ENCODE assay signal across 11 cellular contexts in genomic region chr2:1728821-1729220, GRCh38. TPM values are rescaled to one million over a fixed set of nuclear protein-coding genes. Genes with fewer than 3 reads are reported as not detected.
DNase-seq lines count a peak whose midpoint lies in the region; ATAC-seq and TF ChIP-seq lines count a peak whose summit lies in the region.
"Had no signal": no experiment of that assay in that cellular context is flagged by ENCODE, and none has a peak within 500 bp of the region (broad histone marks: within the 10 kb centered on the region; RNA-seq: fewer than 3 reads in every experiment).

No MANE protein-coding gene starts in this region.

- no peak overlapping the region for H3K27ac Mint-ChIP-seq in activated T-cell treated with anti-CD3 and anti-CD28 coated beads, Interleukin-2, amount 50 U/mL, for 24 hours
- H3K27ac Mint-ChIP-seq in activated T-helper 2 cell treated with anti-CD3 and anti-CD28 coated beads, Interferon-gamma antibody, Interleukin-2, Interleukin-4, amounts not matched to agents 10 μg/mL and 5 μg/mL and 100 μg/mL, durations not matched to agents 14 hours and 24 hours and 36 hours = no peak overlapping the region
- H3K27ac Mint-ChIP-seq: CD4-positive, CD25-positive, alpha-beta regulatory T cell had no signal

- H3K9ac ChIP-seq in BLaER1 treated with 17β-estradiol and CSF1 and Interleukin-3, amounts not matched to agents 10 nM and 100 nM = peak overlapping the region; percentile 16 to 83 (median 65); a peak in 20 of 22 replicates

- peaks cover 0 to 18% (median 14%) of the 10 kb centered on the region in 11 experiments; a peak in 17 of 22 replicates for H3K36me3 ChIP-seq in BLaER1 treated with 17β-estradiol and CSF1 and Interleukin-3, amounts not matched to agents 10 nM and 100 nM

- no peaks in the 10 kb centered on the region for H3K36me3 Mint-ChIP-seq in activated T-cell treated with anti-CD3 and anti-CD28 coated beads, Interleukin-2, amount 50 U/mL, for 24 hours (ENCODE audit: low read depth)
- H3K36me3 Mint-ChIP-seq in activated T-helper 2 cell treated with anti-CD3 and anti-CD28 coated beads, Interferon-gamma antibody, Interleukin-2, Interleukin-4, amounts not matched to agents 10 μg/mL and 5 μg/mL and 100 μg/mL, durations not matched to agents 14 hours and 24 hours and 36 hours (ENCODE audit: low read depth) = no peaks in the 10 kb centered on the region
- H3K36me3 Mint-ChIP-seq: CD4-positive, CD25-positive, alpha-beta regulatory T cell had no signal

- H3K9me3 ChIP-seq in BLaER1 treated with 17β-estradiol and CSF1 and Interleukin-3, amounts not matched to agents 10 nM and 100 nM (replicated peaks in 1 of 11) = peaks cover 5 to 16% (median 8%) of the 10 kb centered on the region in 11 experiments; a peak in 16 of 22 replicates

- H3K27me3 ChIP-seq in BLaER1 treated with 17β-estradiol and CSF1 and Interleukin-3, amounts not matched to agents 10 nM and 100 nM = no peaks in the 10 kb centered on the region

- peaks cover 3% of the 10 kb centered on the region for H3K27me3 Mint-ChIP-seq in activated T-cell treated with anti-CD3 and anti-CD28 coated beads, Interleukin-2, amount 50 U/mL, for 24 hours
- H3K27me3 Mint-ChIP-seq in activated T-helper 2 cell treated with anti-CD3 and anti-CD28 coated beads, Interferon-gamma antibody, Interleukin-2, Interleukin-4, amounts not matched to agents 10 μg/mL and 5 μg/mL and 100 μg/mL, durations not matched to agents 14 hours and 24 hours and 36 hours (ENCODE audit: low read depth) = no peaks in the 10 kb centered on the region
- H3K27me3 Mint-ChIP-seq: CD4-positive, CD25-positive, alpha-beta regulatory T cell had no signal

- H3K4me2 ChIP-seq in BLaER1 treated with 17β-estradiol and CSF1 and Interleukin-3, amounts not matched to agents 10 nM and 100 nM = peak overlapping the region; percentile 85 to 95 (median 89)

- ATAC-seq in omental fat pad (ENCODE audit: low FRiP score) = no peak
- no peak for ATAC-seq in GM21619 (IDR thresholded peaks at IDR 0.05; ENCODE audit: unreplicated experiment)

- no peaks in the 10 kb centered on the region for H3K4me1 Mint-ChIP-seq in activated T-cell treated with anti-CD3 and anti-CD28 coated beads, Interleukin-2, amount 50 U/mL, for 24 hours (ENCODE audit: low read depth)
- no peaks in the 10 kb centered on the region for H3K4me1 Mint-ChIP-seq in activated T-helper 2 cell treated with anti-CD3 and anti-CD28 coated beads, Interferon-gamma antibody, Interleukin-2, Interleukin-4, amounts not matched to agents 10 μg/mL and 5 μg/mL and 100 μg/mL, durations not matched to agents 14 hours and 24 hours and 36 hours (ENCODE audit: low read depth)
- H3K4me1 Mint-ChIP-seq: CD4-positive, CD25-positive, alpha-beta regulatory T cell had no signal

- DNase-seq in RPMI7951 (ENCODE audit: low read depth) (peak; percentile 72), glomerular visceral epithelial cell (ENCODE audit: extremely low spot score) (peak; percentile 67), omental fat pad (ENCODE audit: low spot score) (peak; percentile 20), GM20000 (ENCODE audit: low spot score) (no peak)
- DNase-seq in activated T-cell treated with anti-CD3 and anti-CD28 coated beads, Interleukin-2, amount 50 U/mL, for 24 hours = no peak
- DNase-seq in activated T-helper 2 cell treated with anti-CD3 and anti-CD28 coated beads, Interferon-gamma antibody, Interleukin-2, Interleukin-4, amounts not matched to agents 10 μg/mL and 5 μg/mL and 100 μg/mL, durations not matched to agents 14 hours and 24 hours and 36 hours (ENCODE audit: low spot score) = no peak
- DNase-seq: CD4-positive, CD25-positive, alpha-beta regulatory T cell; central memory CD4-positive, alpha-beta T cell; stimulated activated CD4-positive, alpha-beta T cell treated with anti-CD3 and anti-CD28 coated beads, Interleukin-1b, Interleukin-23, amount 100 ng/mL, for 48 hours had no signal

- peaks cover 61 to 72% (median 70%) of the 10 kb centered on the region in 10 experiments for H3K4me1 ChIP-seq in BLaER1 treated with 17β-estradiol and CSF1 and Interleukin-3, amounts not matched to agents 10 nM and 100 nM

- peak overlapping the region; percentile 1 to 93 (median 84); a peak in 20 of 22 replicates for H3K27ac ChIP-seq in BLaER1 treated with 17β-estradiol and CSF1 and Interleukin-3, amounts not matched to agents 10 nM and 100 nM

- H3K4me3 ChIP-seq in BLaER1 treated with 17β-estradiol and CSF1 and Interleukin-3, amounts not matched to agents 10 nM and 100 nM = peak overlapping the region in 2 of 10 experiments; percentile 3 to 4; a peak in 1 of 20 replicates

- no peaks in the 10 kb centered on the region for H3K9me3 Mint-ChIP-seq in activated T-cell treated with anti-CD3 and anti-CD28 coated beads, Interleukin-2, amount 50 U/mL, for 24 hours
- no peaks in the 10 kb centered on the region for H3K9me3 Mint-ChIP-seq in activated T-helper 2 cell treated with anti-CD3 and anti-CD28 coated beads, Interferon-gamma antibody, Interleukin-2, Interleukin-4, amounts not matched to agents 10 μg/mL and 5 μg/mL and 100 μg/mL, durations not matched to agents 14 hours and 24 hours and 36 hours
- H3K9me3 Mint-ChIP-seq: CD4-positive, CD25-positive, alpha-beta regulatory T cell had no signal

- H3K4me3 Mint-ChIP-seq in activated T-cell treated with anti-CD3 and anti-CD28 coated beads, Interleukin-2, amount 50 U/mL, for 24 hours = no peak overlapping the region
- H3K4me3 Mint-ChIP-seq in activated T-helper 2 cell treated with anti-CD3 and anti-CD28 coated beads, Interferon-gamma antibody, Interleukin-2, Interleukin-4, amounts not matched to agents 10 μg/mL and 5 μg/mL and 100 μg/mL, durations not matched to agents 14 hours and 24 hours and 36 hours (ENCODE audit: low read depth) = no peak overlapping the region
- H3K4me3 Mint-ChIP-seq: CD4-positive, CD25-positive, alpha-beta regulatory T cell had no signal

- intact Hi-C loops in activated T-helper 2 cell treated with anti-CD3 and anti-CD28 coated beads, Interferon-gamma antibody, Interleukin-2, Interleukin-4, amounts not matched to agents 10 μg/mL and 5 μg/mL and 100 μg/mL, durations not matched to agents 14 hours and 24 hours and 36 hours (cut with micrococcal nuclease) = no loop called here

- H4K20me1 ChIP-seq in BLaER1 treated with 17β-estradiol and CSF1 and Interleukin-3, amounts not matched to agents 10 nM and 100 nM = peaks cover 0 to 81% (median 43%) of the 10 kb centered on the region in 11 experiments; a peak in 18 of 22 replicates

- TF ChIP-seq CTCF in omental fat pad (IDR thresholded peaks at IDR 0.05) (no peak), GM20000 (IDR thresholded peaks at IDR 0.05; ENCODE audit: extremely low read depth, missing control alignments) (no peak)

RNA-seq across cellular contexts. Expression of gene PXDN, which starts 15.5 kb away (rescaled TPM):
- total RNA-seq in RPMI7951 (2014; rRNA removed; shearing (Covaris generic)) = 272 and 304 TPM in 2 replicates
- 100 to 1,000 TPM in 2 of 4 donors, 10 to 100 TPM in 2; 81.2 to 228 (median 112) TPM for total RNA-seq in omental fat pad
- total RNA-seq in activated T-helper 2 cell treated with anti-CD3 and anti-CD28 coated beads, Interferon-gamma antibody, Interleukin-2, Interleukin-4, amounts not matched to agents 10 μg/mL and 5 μg/mL and 100 μg/mL, durations not matched to agents 14 hours and 24 hours and 36 hours = 2.0 and 2.3 TPM in 2 replicates

Comparison
In these comparisons a context has a peak if more than half of its experiments do, and no peak if none do; other contexts are left out.
1. DNase-seq: peak in RPMI7951 (single experiment), glomerular visceral epithelial cell (single experiment) and omental fat pad (single experiment); none in GM20000 (single experiment), activated T-cell treated with anti-CD3 and anti-CD28 coated beads, Interleukin-2, amount 50 U/mL, for 24 hours (single experiment) and activated T-helper 2 cell treated with anti-CD3 and anti-CD28 coated beads, Interferon-gamma antibody, Interleukin-2, Interleukin-4, amounts not matched to agents 10 μg/mL and 5 μg/mL and 100 μg/mL, durations not matched to agents 14 hours and 24 hours and 36 hours (single experiment).
2. RNA of gene PXDN, which starts 15.5 kb away (total RNA-seq): 272 to 304 TPM in RPMI7951 and 81.2 to 228 TPM in omental fat pad; 2.0 to 2.3 TPM in activated T-helper 2 cell treated with anti-CD3 and anti-CD28 coated beads, Interferon-gamma antibody, Interleukin-2, Interleukin-4, amounts not matched to agents 10 μg/mL and 5 μg/mL and 100 μg/mL, durations not matched to agents 14 hours and 24 hours and 36 hours; every median in the first group is over 10 times any median in the second.